Comparison of ENCODE assay signal across 11 cellular contexts in the genomic region with DNA sequence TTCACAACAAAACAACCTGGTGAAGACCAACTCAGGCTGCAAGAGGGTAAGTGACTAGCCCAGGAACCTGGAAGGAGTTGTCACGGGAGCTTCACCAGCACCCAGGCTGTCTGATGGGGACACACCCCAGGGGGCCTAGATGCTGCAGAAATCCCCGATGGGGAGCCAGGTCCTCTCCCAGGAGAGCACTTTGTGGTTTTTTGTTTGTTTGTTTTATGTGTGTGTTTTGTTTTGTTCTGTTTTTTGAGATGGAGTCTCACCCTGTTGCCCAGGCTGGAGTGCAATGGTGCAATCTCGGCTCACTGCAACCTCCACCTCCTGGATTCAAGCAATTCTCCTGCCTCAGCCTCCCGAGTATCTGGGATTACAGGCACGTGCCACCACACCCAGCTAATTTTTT. TPM values are rescaled to one million over a fixed set of nuclear protein-coding genes. Genes with fewer than 3 reads are reported as not detected.
DNase-seq lines count a peak whose midpoint lies in the region; ATAC-seq, FAIRE-seq and TF ChIP-seq lines count a peak whose summit lies in the region.
"Not testable (repeated sequence)": the region's sequence is repeated elsewhere in the genome, so short reads cannot be mapped to it uniquely, and the experiment has no call there.
"Had no signal": no experiment of that assay in that cellular context is flagged by ENCODE, and none has a peak within 500 bp of the region (broad histone marks: within the 10 kb centered on the region; RNA-seq: fewer than 3 reads in every experiment).

No MANE protein-coding gene starts in this region.

- not testable (repeated sequence) for ATAC-seq in T-cell (replicated peaks in 1 of 4); activated CD8-positive, alpha-beta memory T cell treated with anti-CD3 and anti-CD28 coated beads, Interleukin-2, amount 10 ng/mL, durations not matched to agents 7 days and 5 days; GM12878; right lobe of liver

- WGBS in GM12878 (ENCODE audit: insufficient coverage, insufficient replicate concordance, low lambda C conversion rate, missing lambda C conversion rate) = 37% methylated on average over 4 of the region's 5 CpGs
- 53% methylated on average over 4 of the region's 5 CpGs for WGBS in right lobe of liver (ENCODE audit: insufficient coverage, low coverage, low lambda C conversion rate, missing lambda C conversion rate)
- WGBS in spleen, 5 donors = 79 to 93% (median 83%) methylated on average over 5 of the region's 5 CpGs

- H4K20me1 ChIP-seq in GM12878 (ENCODE audit: control insufficient read depth, insufficient read depth) = not testable (repeated sequence)

- in situ Hi-C loops in GM12878 (cut with MboI) = loop anchor here (25.0 kb wide), 1 partner anchor 1338 kb away; no protein-coding TSS in a partner anchor

- not testable (repeated sequence) for TF ChIP-seq EP300 in GM12878 (IDR thresholded peaks at IDR 0.05; ENCODE audit: borderline replicate concordance in 1 of 2, control insufficient read depth in 1 of 2, low read depth in 2 of 2, low read length in 2 of 2)

- not testable (repeated sequence) for H3K4me3 Mint-ChIP-seq in CD4-positive, alpha-beta memory T cell; T-cell; activated CD8-positive, alpha-beta memory T cell treated with anti-CD3 and anti-CD28 coated beads, Interleukin-2, amount 10 ng/mL, durations not matched to agents 7 days and 5 days

- H3K9me3 Mint-ChIP-seq in CD4-positive, alpha-beta memory T cell; T-cell; activated CD8-positive, alpha-beta memory T cell treated with anti-CD3 and anti-CD28 coated beads, Interleukin-2, amount 10 ng/mL, durations not matched to agents 7 days and 5 days (ENCODE audit: low read depth): not testable (repeated sequence)

- TF ChIP-seq POLR2A in GM12878 (IDR thresholded peaks at IDR 0.05; ENCODE audit: low read depth, low read length); right lobe of liver (IDR thresholded peaks at IDR 0.05); spleen (IDR thresholded peaks at IDR 0.05): not testable (repeated sequence)

- RAD21 ChIA-PET in GM12878 (lab: Charles Lee; ENCODE audit: unreplicated experiment) = interaction anchor here (1.5 kb wide), 1 partner anchor 15 kb away, joined by 3 read pairs; no protein-coding TSS in a partner anchor

- H3K4me2 ChIP-seq in GM12878 (ENCODE audit: control insufficient read depth, insufficient read depth) = not testable (repeated sequence)

- POLR2A ChIA-PET in CD4-positive, alpha-beta memory T cell (lab: Charles Lee; ENCODE audit: partially characterized antibody) = interaction anchor here (0.6 to 2.4 kb wide), 8 partner anchors 11 to 226 kb away, joined by 3 to 9 read pairs (median 3); partner anchors contain the start of gene LMAN2
- POLR2A ChIA-PET in HEK293 (lab: Yijun Ruan, JAX); GM12878 (lab: Charles Lee): not testable (repeated sequence)
- POLR2A ChIA-PET in T-cell (lab: Charles Lee) = interaction anchor here in 1 of 2 donors (0.6 kb wide), 1 partner anchor 236 kb away, joined by 11 read pairs; no protein-coding TSS in a partner anchor

- not testable (repeated sequence) for TF ChIP-seq RAD21 in GM12878 (IDR thresholded peaks at IDR 0.05; ENCODE audit: insufficient read depth, low read depth, low read length)

- TF ChIP-seq CTCF in HEK293 (tag by site-specific recombination; IDR thresholded peaks at IDR 0.05); GM12878 (IDR thresholded peaks at IDR 0.05 in 2 of 3, conservative IDR thresholded peaks at IDR 0.05 in 1 of 3; ENCODE audit: control insufficient read depth in 2 of 3, extremely low read depth in 1 of 3, insufficient read depth in 1 of 3, low read depth in 3 of 3, low read length in 3 of 3); right lobe of liver (IDR thresholded peaks at IDR 0.05); spleen (IDR thresholded peaks at IDR 0.05 in 8 of 11, conservative IDR thresholded peaks at IDR 0.05 in 3 of 11): not testable (repeated sequence)

- not testable (repeated sequence) for BruUV-seq in GM12878 (replicated peaks; lab: Mats Ljungman, UMichigan)

- H3K4me1 ChIP-seq in CD4-positive, alpha-beta memory T cell (ENCODE audit: insufficient read depth, low read length) = peaks cover 64% of the 10 kb centered on the region
- H3K4me1 ChIP-seq in HEK293 (ENCODE audit: control insufficient read depth, insufficient read depth, low read length) = not testable (repeated sequence)
- H3K4me1 ChIP-seq in GM12878 (ENCODE audit: control insufficient read depth, insufficient read depth, low read length) (peaks cover 16% of the 10 kb centered on the region), right lobe of liver (peaks cover 0 to 78% (median 22%) of the 10 kb centered on the region in 4 donors), spleen (peaks cover 13 to 56% (median 37%) of the 10 kb centered on the region in 6 donors)

- H2AFZ ChIP-seq in GM12878 (ENCODE audit: control insufficient read depth, low read depth, low read length) = not testable (repeated sequence)

- not testable (repeated sequence) for H3K27me3 ChIP-seq in CD4-positive, alpha-beta memory T cell (ENCODE audit: insufficient read depth, low read length); GM12878 (replicated peaks in 1 of 2; ENCODE audit: control insufficient read depth in 2 of 2, insufficient read depth in 2 of 2, low read length in 1 of 2); right lobe of liver; spleen (replicated peaks in 1 of 7)

- not testable (repeated sequence) for H3K79me2 ChIP-seq in GM12878 (ENCODE audit: control insufficient read depth, insufficient read depth, low read length)

- H3K27me3 Mint-ChIP-seq in CD4-positive, alpha-beta memory T cell; T-cell; activated CD8-positive, alpha-beta memory T cell treated with anti-CD3 and anti-CD28 coated beads, Interleukin-2, amount 10 ng/mL, durations not matched to agents 7 days and 5 days: not testable (repeated sequence)

- peaks cover 0 to 21% of the 10 kb centered on the region in 2 donors for H3K36me3 Mint-ChIP-seq in CD4-positive, alpha-beta memory T cell
- not testable (repeated sequence) for H3K36me3 Mint-ChIP-seq in T-cell; activated CD8-positive, alpha-beta memory T cell treated with anti-CD3 and anti-CD28 coated beads, Interleukin-2, amount 10 ng/mL, durations not matched to agents 7 days and 5 days

- intact Hi-C loops in CD4-positive, alpha-beta memory T cell (cut with micrococcal nuclease); GM12878 (cut with micrococcal nuclease; ENCODE audit: unreplicated experiment); right lobe of liver (cut with DNase I); spleen (cut with DNase I; ENCODE audit: low total_unique reads): not testable (repeated sequence)

- not testable (repeated sequence) for H3K36me3 ChIP-seq in CD4-positive, alpha-beta memory T cell (ENCODE audit: insufficient read depth, low read length); HEK293 (ENCODE audit: control insufficient read depth in 2 of 2, insufficient read depth in 1 of 2, low read length in 2 of 2); GM12878 (ENCODE audit: control insufficient read depth in 2 of 2, insufficient read depth in 2 of 2, low read length in 1 of 2); right lobe of liver
- H3K36me3 ChIP-seq in spleen = peaks cover 0 to 38% (median 8%) of the 10 kb centered on the region in 6 donors

- H3K4me1 Mint-ChIP-seq in CD4-positive, alpha-beta memory T cell = peaks cover 38 to 71% (median 52%) of the 10 kb centered on the region in 4 donors
- H3K4me1 Mint-ChIP-seq in T-cell = peaks cover 59 to 65% (median 65%) of the 10 kb centered on the region in 3 donors
- peaks cover 43% of the 10 kb centered on the region for H3K4me1 Mint-ChIP-seq in activated CD8-positive, alpha-beta memory T cell treated with anti-CD3 and anti-CD28 coated beads, Interleukin-2, amount 10 ng/mL, durations not matched to agents 7 days and 5 days

- FAIRE-seq in GM12878 (lab: Jason Lieb, UNC) = not testable (repeated sequence)

- H3K27ac ChIP-seq in CD4-positive, alpha-beta memory T cell (ENCODE audit: low read depth, low read length) = peak overlapping the region; percentile 55
- not testable (repeated sequence) for H3K27ac ChIP-seq in HEK293 (ENCODE audit: extremely low read depth, low read depth, low read length); GM12878 (ENCODE audit: control insufficient read depth, insufficient read depth)
- H3K27ac ChIP-seq in right lobe of liver (peak overlapping the region in 2 of 3 donors; percentile 93 to 94), spleen (peak overlapping the region in 6 of 8 donors; percentile 1 to 90 (median 22))

- H3K27ac Mint-ChIP-seq in CD4-positive, alpha-beta memory T cell = peak overlapping the region; percentile 19 to 85 (median 63)
- H3K27ac Mint-ChIP-seq in T-cell = peak overlapping the region; percentile 95 to 96
- peak overlapping the region; percentile 11 for H3K27ac Mint-ChIP-seq in activated CD8-positive, alpha-beta memory T cell treated with anti-CD3 and anti-CD28 coated beads, Interleukin-2, amount 10 ng/mL, durations not matched to agents 7 days and 5 days

- SMC1A ChIA-PET in GM12878 (lab: Charles Lee; ENCODE audit: uncharacterized antibody, unreplicated experiment) = interaction anchor here (1.0 kb wide), 1 partner anchor 15 kb away, joined by 3 read pairs; no protein-coding TSS in a partner anchor

- H3K9me3 ChIP-seq in CD4-positive, alpha-beta memory T cell (ENCODE audit: control insufficient read depth in 1 of 2, low read length in 2 of 2); HEK293 (ENCODE audit: control insufficient read depth, insufficient read depth, low read depth, low read length); GM12878 (replicated peaks; ENCODE audit: control insufficient read depth, insufficient read depth, low read length); right lobe of liver; spleen: not testable (repeated sequence)

- CTCF ChIA-PET in CD4-positive, alpha-beta memory T cell (lab: Charles Lee; ENCODE audit: partially characterized antibody) = interaction anchor here (2.7 to 8.5 kb wide), 2 partner anchors 14 to 28 kb away, joined by 12 to 140 read pairs; no protein-coding TSS in a partner anchor
- CTCF ChIA-PET in HEK293 (lab: Yijun Ruan, JAX) (interaction anchor here (1.3 kb wide), 1 partner anchor 126 kb away, joined by 3 read pairs; no protein-coding TSS in a partner anchor), T-cell (lab: Charles Lee) (interaction anchor here in 1 of 2 donors (0.5 kb wide), 1 partner anchor 14 kb away, joined by 3 read pairs; no protein-coding TSS in a partner anchor), GM12878 (lab: Yijun Ruan, JAX) (interaction anchor here (0.9 kb wide), 1 partner anchor 15 kb away, joined by 3 read pairs; no protein-coding TSS in a partner anchor)
- CTCF ChIA-PET in activated CD8-positive, alpha-beta memory T cell treated with anti-CD3 and anti-CD28 coated beads, Interleukin-2, amount 10 ng/mL, durations not matched to agents 7 days and 5 days (lab: Charles Lee) = interaction anchor here (1.0 to 22.1 kb wide), 5 partner anchors 11 to 126 kb away, joined by 3 to 405 read pairs (median 3); partner anchors contain the start of genes RGS14 and SLC34A1

- H3K9ac ChIP-seq in GM12878 (ENCODE audit: control insufficient read depth, insufficient read depth, low read length) = not testable (repeated sequence)

- H3K4me3 ChIP-seq in CD4-positive, alpha-beta memory T cell (ENCODE audit: low read length in 2 of 2); HEK293 (ENCODE audit: low read depth, low read length); GM12878; right lobe of liver; spleen: not testable (repeated sequence)

- not testable (repeated sequence) for DNase-seq in CD4-positive, alpha-beta memory T cell; T-cell; activated CD8-positive, alpha-beta memory T cell treated with anti-CD3 and anti-CD28 coated beads, Interleukin-2, amount 10 ng/mL, durations not matched to agents 7 days and 5 days; GM12878 (ENCODE audit: low read depth, low spot score); right lobe of liver; spleen

RNA-seq across cellular contexts. Expression of gene SLC34A1, which starts 8.7 kb away (rescaled TPM):
- total RNA-seq in CD4-positive, alpha-beta memory T cell = under 1 TPM in 1 of 2 experiments, not detected in 1; 0.11 TPM
- polyA plus RNA-seq in CD4-positive, alpha-beta memory T cell = not detected
- total RNA-seq in T-cell = under 1 TPM in 3 of 5 donors, not detected in 2; 0.13 to 0.18 (median 0.16) TPM
- under 1 TPM; 0.19 to 0.85 TPM for total RNA-seq in activated CD8-positive, alpha-beta memory T cell treated with anti-CD3 and anti-CD28 coated beads, Interleukin-2, amount 10 ng/mL, durations not matched to agents 7 days and 5 days
- total RNA-seq in GM12878 (2013; cell fraction: nucleolus; rRNA removed) = 1.7 and 2.1 TPM in 2 replicates
- total RNA-seq in GM12878 (2014; rRNA removed) = 0.05 and 0.11 TPM in 2 replicates
- 0.04 and 0.09 TPM in 2 replicates for total RNA-seq in GM12878 (2014; rRNA removed; fragmentation: Illumina TruSeq; extraction: Trizol)
- total RNA-seq in GM12878 (2021) = 0.05 and 0.10 TPM in 2 replicates
- not detected for polyA plus RNA-seq in GM12878 (2011; ENCODE audit: low read depth)
- polyA plus RNA-seq in GM12878 (2011; rRNA removed) = 0.14 TPM in 2 replicates
- polyA plus RNA-seq in GM12878 (2011; cell fraction: cytosol; rRNA removed) = 0.13 and 0.22 TPM in 2 replicates
- polyA plus RNA-seq in GM12878 (2011; cell fraction: nucleus; rRNA removed) = 0.85 and 0.91 TPM in 2 replicates
- 0.08 and 0.14 TPM in 2 replicates for polyA plus RNA-seq in GM12878 (2012)
- 0.03 TPM in 1 of 2 replicates, not detected in the other for polyA plus RNA-seq in GM12878 (2014; fragmentation: Illumina TruSeq; extraction: Trizol)
- polyA plus RNA-seq in GM12878 (2014; fragmentation: Nextera tagmentation; extraction: Ambion mirVana) = not detected
- 0.05 and 0.09 TPM in 2 replicates for polyA plus RNA-seq in GM12878 (2014; rRNA removed)
- under 1 TPM; 0.07 to 0.09 TPM for polyA plus RNA-seq in GM12878 (2016; fragmentation: Nextera tagmentation; extraction: Ambion mirVana)
- polyA minus RNA-seq in GM12878 (2011; rRNA and poly(A)+ RNA removed) = 0.37 and 0.77 TPM in 2 replicates
- polyA minus RNA-seq in GM12878 (2011; cell fraction: cytosol; rRNA and poly(A)+ RNA removed) = not detected in 2 replicates
- polyA minus RNA-seq in GM12878 (2011; cell fraction: nucleus; rRNA and poly(A)+ RNA removed) = 0.60 and 0.96 TPM in 2 replicates
- 1 to 10 TPM in 3 of 6 experiments, under 1 TPM in 2, not detected in 1; 0.12 to 5.3 (median 1.6) TPM for total RNA-seq in right lobe of liver
- under 1 TPM in 5 of 7 donors, not detected in 2; 0.13 to 0.77 (median 0.19) TPM for total RNA-seq in spleen
- polyA plus RNA-seq in spleen = under 1 TPM in 2 of 3 donors, not detected in 1; 0.02 to 0.06 TPM
- total RNA-seq: Daoy, H9 had no signal
- polyA plus RNA-seq: IgD-negative memory B cell had no signal

RNA-seq across cellular contexts. Expression of gene RGS14, which starts 17.8 kb away (rescaled TPM):
- total RNA-seq in CD4-positive, alpha-beta memory T cell = 100 to 1,000 TPM; 167 to 168 TPM
- polyA plus RNA-seq in CD4-positive, alpha-beta memory T cell = 10 to 100 TPM; 62.3 to 96.7 TPM
- total RNA-seq in T-cell = 100 to 1,000 TPM in 3 of 5 donors, 10 to 100 TPM in 2; 85.7 to 209 (median 195) TPM
- total RNA-seq in activated CD8-positive, alpha-beta memory T cell treated with anti-CD3 and anti-CD28 coated beads, Interleukin-2, amount 10 ng/mL, durations not matched to agents 7 days and 5 days = 10 to 100 TPM; 52.3 to 93.0 TPM
- total RNA-seq in GM12878 (2013; cell fraction: nucleolus; rRNA removed) = 111 and 131 TPM in 2 replicates
- 56.5 and 68.1 TPM in 2 replicates for total RNA-seq in GM12878 (2014; rRNA removed)
- total RNA-seq in GM12878 (2014; rRNA removed; fragmentation: Illumina TruSeq; extraction: Trizol) = 25.1 and 30.4 TPM in 2 replicates
- 65.6 and 72.9 TPM in 2 replicates for total RNA-seq in GM12878 (2021)
- 6.4 TPM for polyA plus RNA-seq in GM12878 (2011; ENCODE audit: low read depth)
- 28.8 and 57.1 TPM in 2 replicates for polyA plus RNA-seq in GM12878 (2011; rRNA removed)
- polyA plus RNA-seq in GM12878 (2011; cell fraction: cytosol; rRNA removed) = 90.6 and 104 TPM in 2 replicates
- 281 and 299 TPM in 2 replicates for polyA plus RNA-seq in GM12878 (2011; cell fraction: nucleus; rRNA removed)
- 30.7 and 40.7 TPM in 2 replicates for polyA plus RNA-seq in GM12878 (2012)
- polyA plus RNA-seq in GM12878 (2014; fragmentation: Illumina TruSeq; extraction: Trizol) = 4.4 and 35.8 TPM in 2 replicates
- 1 to 10 TPM in 1 of 2 experiments, under 1 TPM in 1; 0.19 to 1.3 TPM for polyA plus RNA-seq in GM12878 (2014; fragmentation: Nextera tagmentation; extraction: Ambion mirVana)
- 88.7 and 91.9 TPM in 2 replicates for polyA plus RNA-seq in GM12878 (2014; rRNA removed)
- 10 to 100 TPM; 53.6 to 56.0 TPM for polyA plus RNA-seq in GM12878 (2016; fragmentation: Nextera tagmentation; extraction: Ambion mirVana)
- polyA minus RNA-seq in GM12878 (2011; rRNA and poly(A)+ RNA removed) = 40.5 and 82.2 TPM in 2 replicates
- 26.2 and 29.3 TPM in 2 replicates for polyA minus RNA-seq in GM12878 (2011; cell fraction: cytosol; rRNA and poly(A)+ RNA removed)
- 52.3 and 74.0 TPM in 2 replicates for polyA minus RNA-seq in GM12878 (2011; cell fraction: nucleus; rRNA and poly(A)+ RNA removed)
- 10 to 100 TPM; 29.2 to 43.1 (median 35.2) TPM for total RNA-seq in right lobe of liver
- 100 to 1,000 TPM in 1 of 7 donors, 10 to 100 TPM in 6; 61.5 to 111 (median 77.1) TPM for total RNA-seq in spleen
- polyA plus RNA-seq in spleen = 10 to 100 TPM; 45.3 to 95.9 (median 61.6) TPM

RNA-seq across cellular contexts. Expression of gene LMAN2, which starts 24.0 kb away (rescaled TPM):
- 100 to 1,000 TPM; 114 to 123 TPM for total RNA-seq in CD4-positive, alpha-beta memory T cell
- polyA plus RNA-seq in CD4-positive, alpha-beta memory T cell = 100 to 1,000 TPM; 223 to 322 TPM
- total RNA-seq in T-cell = 100 to 1,000 TPM in 3 of 5 donors, 10 to 100 TPM in 2; 67.2 to 122 (median 106) TPM
- total RNA-seq in activated CD8-positive, alpha-beta memory T cell treated with anti-CD3 and anti-CD28 coated beads, Interleukin-2, amount 10 ng/mL, durations not matched to agents 7 days and 5 days = 100 to 1,000 TPM; 133 to 140 TPM
- total RNA-seq in GM12878 (2013; cell fraction: nucleolus; rRNA removed) = 195 and 213 TPM in 2 replicates
- 184 and 207 TPM in 2 replicates for total RNA-seq in GM12878 (2014; rRNA removed)
- 98.9 and 112 TPM in 2 replicates for total RNA-seq in GM12878 (2014; rRNA removed; fragmentation: Illumina TruSeq; extraction: Trizol)
- total RNA-seq in GM12878 (2021) = 117 and 121 TPM in 2 replicates
- polyA plus RNA-seq in GM12878 (2011; ENCODE audit: low read depth) = 35.5 TPM
- polyA plus RNA-seq in GM12878 (2011; rRNA removed) = 55.9 and 104 TPM in 2 replicates
- 273 and 308 TPM in 2 replicates for polyA plus RNA-seq in GM12878 (2011; cell fraction: cytosol; rRNA removed)
- polyA plus RNA-seq in GM12878 (2011; cell fraction: nucleus; rRNA removed) = 210 and 234 TPM in 2 replicates
- polyA plus RNA-seq in GM12878 (2012) = 139 and 151 TPM in 2 replicates
- 84.1 and 178 TPM in 2 replicates for polyA plus RNA-seq in GM12878 (2014; fragmentation: Illumina TruSeq; extraction: Trizol)
- polyA plus RNA-seq in GM12878 (2014; fragmentation: Nextera tagmentation; extraction: Ambion mirVana) = 10 to 100 TPM in 1 of 2 experiments, 1 to 10 TPM in 1; 2.4 to 11.4 TPM
- polyA plus RNA-seq in GM12878 (2014; rRNA removed) = 179 and 230 TPM in 2 replicates
- polyA plus RNA-seq in GM12878 (2016; fragmentation: Nextera tagmentation; extraction: Ambion mirVana) = 100 to 1,000 TPM; 252 to 264 TPM
- 197 and 327 TPM in 2 replicates for polyA minus RNA-seq in GM12878 (2011; rRNA and poly(A)+ RNA removed)
- polyA minus RNA-seq in GM12878 (2011; cell fraction: cytosol; rRNA and poly(A)+ RNA removed) = 100 and 110 TPM in 2 replicates
- polyA minus RNA-seq in GM12878 (2011; cell fraction: nucleus; rRNA and poly(A)+ RNA removed) = 69.0 and 97.6 TPM in 2 replicates
- 100 to 1,000 TPM; 103 to 297 (median 160) TPM for total RNA-seq in right lobe of liver
- 100 to 1,000 TPM in 4 of 7 donors, 10 to 100 TPM in 3; 92.4 to 211 (median 109) TPM for total RNA-seq in spleen
- polyA plus RNA-seq in spleen = 10 to 100 TPM; 50.1 to 96.6 (median 72.5) TPM

RNA-seq across cellular contexts. Expression of gene PFN3, which starts 24.9 kb away (rescaled TPM):
- not detected for total RNA-seq in CD4-positive, alpha-beta memory T cell
- not detected for polyA plus RNA-seq in CD4-positive, alpha-beta memory T cell
- total RNA-seq in T-cell (not detected), GM12878 (2014; rRNA removed) (not detected in 2 replicates), GM12878 (2014; rRNA removed; fragmentation: Illumina TruSeq; extraction: Trizol) (not detected in 2 replicates), GM12878 (2021) (not detected in 2 replicates), right lobe of liver (not detected), spleen (not detected)
- not detected for total RNA-seq in activated CD8-positive, alpha-beta memory T cell treated with anti-CD3 and anti-CD28 coated beads, Interleukin-2, amount 10 ng/mL, durations not matched to agents 7 days and 5 days
- 2.1 TPM in 1 of 2 replicates, not detected in the other for total RNA-seq in GM12878 (2013; cell fraction: nucleolus; rRNA removed)
- polyA plus RNA-seq in GM12878 (2011; ENCODE audit: low read depth) = not detected
- polyA plus RNA-seq in GM12878 (2011; rRNA removed) (not detected in 2 replicates), GM12878 (2014; fragmentation: Illumina TruSeq; extraction: Trizol) (not detected in 2 replicates), GM12878 (2014; fragmentation: Nextera tagmentation; extraction: Ambion mirVana) (not detected), GM12878 (2014; rRNA removed) (not detected in 2 replicates), GM12878 (2016; fragmentation: Nextera tagmentation; extraction: Ambion mirVana) (not detected), spleen (not detected)
- polyA plus RNA-seq in GM12878 (2011; cell fraction: cytosol; rRNA removed) = not detected in 2 replicates
- polyA plus RNA-seq in GM12878 (2011; cell fraction: nucleus; rRNA removed) = not detected in 2 replicates
- polyA plus RNA-seq in GM12878 (2012) = not detected in 2 replicates
- not detected in 2 replicates for polyA minus RNA-seq in GM12878 (2011; rRNA and poly(A)+ RNA removed)
- polyA minus RNA-seq in GM12878 (2011; cell fraction: cytosol; rRNA and poly(A)+ RNA removed) = not detected in 2 replicates
- polyA minus RNA-seq in GM12878 (2011; cell fraction: nucleus; rRNA and poly(A)+ RNA removed) = not detected in 2 replicates
- total RNA-seq: Daoy, H9, HepG2 had no signal
- polyA plus RNA-seq: HepG2, IgD-negative memory B cell had no signal

RNA-seq across cellular contexts. Expression of gene F12, which starts 33.8 kb away (rescaled TPM):
- not detected for total RNA-seq in CD4-positive, alpha-beta memory T cell
- 1 to 10 TPM; 2.0 to 2.4 TPM for polyA plus RNA-seq in CD4-positive, alpha-beta memory T cell
- total RNA-seq in T-cell (under 1 TPM in 4 of 5 donors, not detected in 1; 0.28 to 0.98 (median 0.42) TPM), GM12878 (2014; rRNA removed) (6.9 and 7.1 TPM in 2 replicates), GM12878 (2014; rRNA removed; fragmentation: Illumina TruSeq; extraction: Trizol) (0.49 and 0.74 TPM in 2 replicates), GM12878 (2021) (5.8 and 7.1 TPM in 2 replicates), right lobe of liver (100 to 1,000 TPM; 236 to 518 (median 365) TPM), spleen (1 to 10 TPM in 3 of 7 donors, under 1 TPM in 4; 0.60 to 1.7 (median 0.94) TPM)
- 1 to 10 TPM; 1.3 to 2.2 TPM for total RNA-seq in activated CD8-positive, alpha-beta memory T cell treated with anti-CD3 and anti-CD28 coated beads, Interleukin-2, amount 10 ng/mL, durations not matched to agents 7 days and 5 days
- 4.6 and 6.3 TPM in 2 replicates for total RNA-seq in GM12878 (2013; cell fraction: nucleolus; rRNA removed)
- 2.0 TPM for polyA plus RNA-seq in GM12878 (2011; ENCODE audit: low read depth)
- polyA plus RNA-seq in GM12878 (2011; rRNA removed) (2.3 and 5.2 TPM in 2 replicates), GM12878 (2014; fragmentation: Illumina TruSeq; extraction: Trizol) (0.25 and 0.82 TPM in 2 replicates), GM12878 (2014; fragmentation: Nextera tagmentation; extraction: Ambion mirVana) (under 1 TPM; 0.50 to 0.82 TPM), GM12878 (2014; rRNA removed) (5.9 and 9.9 TPM in 2 replicates), GM12878 (2016; fragmentation: Nextera tagmentation; extraction: Ambion mirVana) (10 to 100 TPM in 1 of 2 experiments, 1 to 10 TPM in 1; 9.7 to 11.3 TPM), spleen (1 to 10 TPM; 1.1 to 2.3 (median 1.3) TPM)
- 6.7 and 11.9 TPM in 2 replicates for polyA plus RNA-seq in GM12878 (2011; cell fraction: cytosol; rRNA removed)
- 14.0 and 14.8 TPM in 2 replicates for polyA plus RNA-seq in GM12878 (2011; cell fraction: nucleus; rRNA removed)
- 3.0 and 4.4 TPM in 2 replicates for polyA plus RNA-seq in GM12878 (2012)
- polyA minus RNA-seq in GM12878 (2011; rRNA and poly(A)+ RNA removed) = 1.8 and 3.0 TPM in 2 replicates
- polyA minus RNA-seq in GM12878 (2011; cell fraction: cytosol; rRNA and poly(A)+ RNA removed) = 2.9 and 7.5 TPM in 2 replicates
- 2.9 and 3.5 TPM in 2 replicates for polyA minus RNA-seq in GM12878 (2011; cell fraction: nucleus; rRNA and poly(A)+ RNA removed)

Comparison
In these comparisons a context has a peak if more than half of its experiments do, and no peak if none do; other contexts are left out.
1. H3K27ac Mint-ChIP-seq: peak in every context shown above with its lines; median percentile 96 in T-cell; 63 in CD4-positive, alpha-beta memory T cell; 11 in activated CD8-positive, alpha-beta memory T cell treated with anti-CD3 and anti-CD28 coated beads, Interleukin-2, amount 10 ng/mL, durations not matched to agents 7 days and 5 days.